ENCODE assay signal across 7 cellular contexts in the genomic region with DNA sequence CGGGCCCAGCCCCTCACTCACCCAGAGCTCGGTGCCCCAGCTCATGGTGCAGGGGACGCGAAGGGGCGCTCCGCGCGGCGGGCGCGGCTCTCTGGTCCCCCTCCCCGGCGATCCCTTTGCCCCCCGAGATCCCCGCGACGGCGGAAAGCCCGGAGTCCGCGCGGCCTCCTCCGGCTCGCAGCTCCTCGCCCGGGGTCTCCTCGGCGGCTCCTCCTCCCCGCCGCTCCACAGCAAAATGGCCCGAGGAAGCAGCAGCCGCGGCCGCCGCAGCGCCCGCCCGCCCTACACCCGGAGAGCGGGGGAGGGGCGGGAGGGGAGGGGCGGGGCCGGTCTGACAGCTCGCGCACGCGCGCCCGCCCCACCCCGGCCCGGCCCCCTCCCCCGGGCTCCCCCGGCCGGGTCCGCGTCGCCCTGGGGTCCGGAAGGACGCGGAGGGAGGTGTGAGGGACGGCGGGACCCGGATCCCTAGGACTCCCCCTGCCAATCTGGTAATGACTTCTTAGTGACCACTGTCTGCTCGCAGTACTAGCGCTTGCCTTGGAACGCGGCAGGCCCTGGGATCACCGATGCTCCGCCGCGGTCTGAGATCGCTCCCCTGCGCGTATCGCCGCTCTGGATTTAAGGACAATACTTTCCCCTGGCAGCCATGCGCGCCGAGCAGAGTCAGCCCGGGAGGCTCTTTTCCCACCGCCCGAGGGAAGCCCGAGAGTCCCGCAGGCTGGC. TPM values are rescaled to one million over a fixed set of nuclear protein-coding genes. Genes with fewer than 3 reads are reported as not detected.
DNase-seq lines count a peak whose midpoint lies in the region; ATAC-seq, FAIRE-seq and TF ChIP-seq lines count a peak whose summit lies in the region.

A gene (minus strand): TSS at position 259 of the 723 bp plus-strand sequence. CDS start 214 bp downstream, at position 45.

- H3K27ac ChIP-seq in effector memory CD4-positive, alpha-beta T cell (ENCODE audit: insufficient read depth, low read length, poor library complexity, severe bottlenecking), result peak within 1 kb of the TSS; percentile 94

- peak; percentile 71 for TF ChIP-seq POLR2A in GM12891 (IDR thresholded peaks at IDR 0.05; ENCODE audit: low read depth, low read length)

- peak; percentile 71 for FAIRE-seq in GM12891 (lab: Jason Lieb, UNC)

- peaks cover 41% of the 10 kb centered on the region for H3K4me1 ChIP-seq in effector memory CD4-positive, alpha-beta T cell (ENCODE audit: control insufficient read depth, insufficient read depth, low read length, poor library complexity, severe bottlenecking)

- H3K36me3 ChIP-seq in effector memory CD4-positive, alpha-beta T cell (ENCODE audit: control insufficient read depth, insufficient read depth, low read length), result no peaks in the 10 kb centered on the region

- no peaks in the 10 kb centered on the region for H3K27me3 ChIP-seq in effector memory CD4-positive, alpha-beta T cell (replicated peaks; ENCODE audit: control insufficient read depth, insufficient read depth, low read length, poor library complexity, severe bottlenecking)

- no peaks in the 10 kb centered on the region for H3K9me3 ChIP-seq in effector memory CD4-positive, alpha-beta T cell (ENCODE audit: control insufficient read depth, low read length)

- ATAC-seq in HG03097 (IDR thresholded peaks at IDR 0.05; ENCODE audit: low FRiP score, unreplicated experiment), result peak; percentile 34

- DNase-seq in GM12891 (ENCODE audit: insufficient read length, low spot score), result peak; percentile 79
- DNase-seq in NCI-H748 treated with DMSO at 0.1 percent for 48 hours (lab: John Stamatoyannopoulos, UW), result peak; percentile 70
- peak; percentile 52 to 55 for DNase-seq in activated CD8-positive, alpha-beta memory T cell treated with anti-CD3 and anti-CD28 coated beads for 4 hours (ENCODE audit: low read depth in 2 of 2)
- DNase-seq in effector memory CD4-positive, alpha-beta T cell, result peak; percentile 68 to 72 (median 71)
- peak; percentile 84 for DNase-seq in medulla oblongata (ENCODE audit: extremely low spot score)
- DNase-seq in stimulated activated CD4-positive, alpha-beta T cell treated with anti-CD3 and anti-CD28 coated beads, TNF-alpha, amount 100 ng/mL, for 4 hours (ENCODE audit: low read depth in 3 of 3), result peak; percentile 64 to 75 (median 65)

- H3K4me3 ChIP-seq in effector memory CD4-positive, alpha-beta T cell (ENCODE audit: insufficient read depth, low read depth, low read length, poor library complexity, severe bottlenecking), result peak within 1 kb of the TSS; percentile 96

TF ChIP-seq in GM12891, 5 proteins besides CTCF, POLR2A, EP300 and RAD21:
- TF ChIP-seq SPI1 (IDR thresholded peaks at IDR 0.05; ENCODE audit: low read depth, low read length), result no peak
- peak; percentile 66; the same call in 1 of the 2 replicates for TF ChIP-seq POLR2AphosphoS5 (IDR thresholded peaks at IDR 0.05; ENCODE audit: low read depth, low read length)
- peak; percentile 92 for TF ChIP-seq TAF1 (IDR thresholded peaks at IDR 0.05; ENCODE audit: low read depth, low read length)
- TF ChIP-seq PAX5 (IDR thresholded peaks at IDR 0.05; ENCODE audit: insufficient read depth, low read length, severe bottlenecking), result no peak

RNA-seq across cellular contexts. Expression of the gene that starts here (rescaled TPM):
- 209 TPM for polyA plus RNA-seq in GM12891 (2012; ENCODE audit: low read depth, missing spikeins)

Comparison
In these comparisons a context has a peak if more than half of its experiments do, and no peak if none do; other contexts are left out.
1. Peak in every context shown above with its lines: DNase-seq, ATAC-seq, H3K4me3 ChIP-seq and H3K27ac ChIP-seq.